23 cellular contexts compared by ENCODE assay signal in genomic region chr9:27088981-27089380, GRCh38.
DNase-seq lines count a peak whose midpoint lies in the region; ATAC-seq, FAIRE-seq and TF ChIP-seq lines count a peak whose summit lies in the region.
"Had no signal": no experiment of that assay in that cellular context is flagged by ENCODE, and none has a peak within 500 bp of the region (broad histone marks: within the 10 kb centered on the region; RNA-seq: fewer than 3 reads in every experiment).

No MANE protein-coding gene starts in this region.

- POLR2A ChIA-PET in AG04449 (lab: Yijun Ruan, JAX): no interaction called here

- CTCF ChIA-PET in AG04449 (lab: Yijun Ruan, JAX): interaction anchor here (1.4 kb wide), 1 partner anchor 9 kb away, joined by 4 read pairs; no protein-coding TSS in a partner anchor

- peak; percentile 43 for FAIRE-seq in islet of Langerhans (lab: Jason Lieb, UNC)
- FAIRE-seq: GM12878, urothelium cell line had no signal

- no peak for ATAC-seq in HG02610 (IDR thresholded peaks at IDR 0.05; ENCODE audit: unreplicated experiment)
- no peak for ATAC-seq in GM21390 (IDR thresholded peaks at IDR 0.05; ENCODE audit: unreplicated experiment)
- ATAC-seq: activated CD8-positive, alpha-beta T cell treated with anti-CD3 and anti-CD28 coated beads for 36 hours; GM12878; left lung had no signal

- DNase-seq in AG04449 (ENCODE audit: low read depth, low spot score) (peak; percentile 69), HCEC 1CT (peak; percentile 82), cardiac fibroblast (ENCODE audit: low read depth in 2 of 2) (peak; percentile 67 to 86), Kasumi-1 (lab: John Stamatoyannopoulos, UW) (no peak)
- no peak for DNase-seq in stimulated activated CD4-positive, alpha-beta T cell treated with anti-CD3 and anti-CD28 coated beads, Interleukin-4, amount 100 ng/mL, for 1 hour
- DNase-seq: 8988T; activated CD8-positive, alpha-beta T cell treated with anti-CD3 and anti-CD28 coated beads for 36 hours; activated gamma-delta T cell treated with Interleukin-2 at 50 U/mL for 16 hours; adrenal gland; caudate nucleus; CD4-positive, CD25-positive, alpha-beta regulatory T cell; effector CD4-positive, alpha-beta T cell; GF-D8; left lung; NCI-H1092 treated with DMSO at 0.1 percent for 48 hours; NCI-H524 treated with DMSO at 0.1 percent for 48 hours; T-helper 9 cell had no signal

- TF ChIP-seq CTCF in AG04449 (IDR thresholded peaks at IDR 0.05; ENCODE audit: insufficient read depth, low read length, missing control alignments) (no peak), cardiac fibroblast (IDR thresholded peaks at IDR 0.05; ENCODE audit: low read depth, low read length) (no peak)

- H3K4me3 ChIP-seq in AG04449 (ENCODE audit: low read depth, low read length): no peak overlapping the region
- H3K4me3 ChIP-seq in cardiac fibroblast (replicated peaks in 1 of 2; ENCODE audit: low read depth in 2 of 2, low read length in 2 of 2): no peak overlapping the region
- H3K4me3 ChIP-seq: adrenal gland, GM12878, left lung, neural progenitor cell had no signal

Comparison
In these comparisons a context has a peak if more than half of its experiments do, and no peak if none do; other contexts are left out.
1. DNase-seq: peak in AG04449 (single experiment), HCEC 1CT (single experiment) and cardiac fibroblast (2 of 2); none in Kasumi-1 (0 of 2) and stimulated activated CD4-positive, alpha-beta T cell treated with anti-CD3 and anti-CD28 coated beads, Interleukin-4, amount 100 ng/mL, for 1 hour (single experiment).